Comparison of ENCODE assay signal across 11 cellular contexts in genomic region chr14:100567009-100567876, GRCh38. TPM values are rescaled to one million over a fixed set of nuclear protein-coding genes. Genes with fewer than 3 reads are reported as not detected.
DNase-seq lines count a peak whose midpoint lies in the region; ATAC-seq, FAIRE-seq and TF ChIP-seq lines count a peak whose summit lies in the region.
"Had no signal": no experiment of that assay in that cellular context is flagged by ENCODE, and none has a peak within 500 bp of the region (broad histone marks: within the 10 kb centered on the region; RNA-seq: fewer than 3 reads in every experiment).

No MANE protein-coding gene starts in this region.

- H3K9ac ChIP-seq in OCI-LY3 (ENCODE audit: low read length): peak overlapping the region; percentile 49; the same call in 1 of the 2 replicates

- whole genome bisulfite sequencing in esophagus muscularis mucosa: 0% methylated on average over 5 of the region's 70 CpGs
- WGBS in pancreas, 2 donors: 4 to 12% methylated on average over 23 to 70 of the region's 70 CpGs

- H2AFZ ChIP-seq in OCI-LY3 (ENCODE audit: low read depth, low read length): no peak overlapping the region

- peak overlapping the region; percentile 63 for H3K4me2 ChIP-seq in OCI-LY3 (ENCODE audit: low read length)

- no peaks in the 10 kb centered on the region for H3K9me3 ChIP-seq in OCI-LY3 (ENCODE audit: insufficient read depth, low read length)
- no peaks in the 10 kb centered on the region for H3K9me3 ChIP-seq in esophagus muscularis mucosa
- no peaks in the 10 kb centered on the region for H3K9me3 ChIP-seq in pancreas

- intact Hi-C loops in esophagus muscularis mucosa (cut with DNase I): no loop called here
- intact Hi-C loops in pancreas (cut with DNase I): no loop called here

- no peaks in the 10 kb centered on the region; the same call in 1 of the 2 replicates for H3K27me3 ChIP-seq in OCI-LY3 (ENCODE audit: low read depth, low read length)
- peaks cover 5 to 73% (median 15%) of the 10 kb centered on the region in 4 donors for H3K27me3 ChIP-seq in esophagus muscularis mucosa
- no peaks in the 10 kb centered on the region for H3K27me3 ChIP-seq in pancreas

- ATAC-seq in pancreas (peak; percentile 48 to 57 (median 53)), HG03439 (IDR thresholded peaks at IDR 0.05; ENCODE audit: unreplicated experiment) (no peak), GM18858 (IDR thresholded peaks at IDR 0.05; ENCODE audit: unreplicated experiment) (no peak)

- peak overlapping the region; percentile 36; the same call in 1 of the 2 replicates for H3K27ac ChIP-seq in OCI-LY3 (ENCODE audit: low read length)
- no peak overlapping the region for H3K27ac ChIP-seq in esophagus muscularis mucosa (replicated peaks in 1 of 4)
- H3K27ac ChIP-seq in pancreas: peak overlapping the region; percentile 42 to 83 (median 73)

- no peak for TF ChIP-seq POLR2A in esophagus muscularis mucosa (IDR thresholded peaks at IDR 0.05; ENCODE audit: low read depth)

- TF ChIP-seq CTCF in OCI-LY3 (IDR thresholded peaks at IDR 0.05; ENCODE audit: low read depth, low read length): no peak
- TF ChIP-seq CTCF in esophagus muscularis mucosa (IDR thresholded peaks at IDR 0.05): no peak
- no peak for TF ChIP-seq CTCF in pancreas (IDR thresholded peaks at IDR 0.05)

- FAIRE-seq in pancreas (lab: Jason Lieb, UNC): no peak

- H3K79me2 ChIP-seq in OCI-LY3 (ENCODE audit: low read length): no peaks in the 10 kb centered on the region

- DNase-seq in CD1c-positive myeloid dendritic cell (ENCODE audit: extremely low spot score) (peak; percentile 38), esophagus muscularis mucosa (ENCODE audit: extremely low spot score) (no peak), pancreas (peak in 5 of 6 donors; percentile 54 to 80 (median 72)), NCI-H748 (lab: John Stamatoyannopoulos, UW; ENCODE audit: unreplicated experiment) (no peak), superior temporal gyrus (ENCODE audit: extremely low spot score) (no peak)
- DNase-seq: effector CD8-positive, alpha-beta T cell; NCI-H774 had no signal

- H3K4me1 ChIP-seq in OCI-LY3 (ENCODE audit: low read length) (peaks cover 61% of the 10 kb centered on the region), esophagus muscularis mucosa (peaks cover 9 to 42% (median 31%) of the 10 kb centered on the region in 4 donors), pancreas (peaks cover 0 to 13% (median 6%) of the 10 kb centered on the region in 3 donors)

- TF ChIP-seq EP300 in esophagus muscularis mucosa (IDR thresholded peaks at IDR 0.05): no peak

- H3K4me3 ChIP-seq in OCI-LY3 (ENCODE audit: low read length) (peak overlapping the region; percentile 65), esophagus muscularis mucosa (peak overlapping the region; percentile 60 to 76 (median 66)), pancreas (peak overlapping the region; percentile 15 to 77 (median 60))

- no peaks in the 10 kb centered on the region for H4K20me1 ChIP-seq in OCI-LY3 (ENCODE audit: insufficient read depth, low read length)

- H3K36me3 ChIP-seq in OCI-LY3 (replicated peaks; ENCODE audit: low read depth, low read length): no peaks in the 10 kb centered on the region
- H3K36me3 ChIP-seq in esophagus muscularis mucosa: no peaks in the 10 kb centered on the region
- H3K36me3 ChIP-seq in pancreas: no peaks in the 10 kb centered on the region

RNA-seq across cellular contexts. Expression of gene BEGAIN, which starts 20.0 kb away (rescaled TPM):
- total RNA-seq in esophagus muscularis mucosa (1 to 10 TPM; 3.5 to 7.1 (median 6.6) TPM), pancreas (10 to 100 TPM in 4 of 6 donors, 1 to 10 TPM in 2; 9.1 to 18.2 (median 13.2) TPM)
- 10 to 100 TPM; 20.5 to 32.2 TPM for polyA plus RNA-seq in pancreas
- total RNA-seq: myocyte had no signal

Comparison
In these comparisons a context has a peak if more than half of its experiments do, and no peak if none do; other contexts are left out.
1. DNase-seq: peak in CD1c-positive myeloid dendritic cell (single experiment) and pancreas (5 of 6); none in esophagus muscularis mucosa (single experiment), NCI-H748 (single experiment) and superior temporal gyrus (single experiment).
2. H3K27ac ChIP-seq: peak in OCI-LY3 (single experiment) and pancreas (4 of 4); none in esophagus muscularis mucosa (0 of 4).
3. ATAC-seq: peak in pancreas (4 of 4); none in HG03439 (single experiment) and GM18858 (single experiment).
4. Peak in every context shown above with its lines, with median percentiles within 50 percentile points of each other: H3K4me3 ChIP-seq.